14 cellular contexts compared by ENCODE assay signal in the genomic region with DNA sequence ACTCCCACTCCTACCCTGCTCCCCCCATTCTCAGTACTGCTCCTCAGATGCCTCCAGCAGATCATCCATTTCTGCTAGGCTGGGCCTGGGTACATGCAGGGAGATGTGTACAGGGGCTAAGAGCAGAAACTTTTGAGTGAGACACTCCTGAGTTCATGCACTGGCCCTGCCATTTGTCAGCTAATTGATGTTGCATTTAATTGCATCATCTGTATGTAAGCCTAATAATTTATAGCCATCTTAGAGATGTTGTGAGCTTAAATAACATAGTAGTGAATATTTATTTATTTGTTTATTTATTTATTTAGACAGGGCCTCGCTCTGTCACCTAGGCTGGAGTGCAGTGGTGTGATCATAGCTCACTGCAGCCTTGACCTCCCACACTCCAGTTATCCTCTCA. TPM values are rescaled to one million over a fixed set of nuclear protein-coding genes. Genes with fewer than 3 reads are reported as not detected.
A peak's percentile ranks its signal among the peaks of the same experiment; 100 is the strongest.
DNase-seq lines count a peak whose midpoint lies in the region; ATAC-seq, FAIRE-seq and TF ChIP-seq lines count a peak whose summit lies in the region.
"Had no signal": no experiment of that assay in that cellular context is flagged by ENCODE, and none has a peak within 500 bp of the region (broad histone marks: within the 10 kb centered on the region; RNA-seq: fewer than 3 reads in every experiment).

No MANE protein-coding gene starts in this region.

- no peak for FAIRE-seq in H54 (lab: Jason Lieb, UNC)
- FAIRE-seq: D721Med, frontal cortex had no signal

- H3K4me3 ChIP-seq in HEK293 (ENCODE audit: low read depth, low read length), result no peak overlapping the region
- H3K4me3 ChIP-seq: left ventricle myocardium inferior, stomach had no signal

- DNase-seq in activated CD8-positive, alpha-beta memory T cell treated with anti-CD3 and anti-CD28 coated beads, Interleukin-2, amount 10 ng/mL, durations not matched to agents 7 days and 5 days, result peak; percentile 41
- no peak for DNase-seq in activated CD8-positive, alpha-beta memory T cell treated with anti-CD3 and anti-CD28 coated beads, Interleukin-2, amount 50 U/mL, for 4 hours
- no peak for DNase-seq in activated CD4-positive, alpha-beta memory T cell treated with anti-CD3 and anti-CD28 coated beads, Interleukin-2, amount 10 ng/mL, durations not matched to agents 7 days and 5 days
- DNase-seq in natural killer cell (no peak), NCI-H1694 treated with DMSO at 0.1 percent for 48 hours (lab: John Stamatoyannopoulos, UW) (no peak), H54 (ENCODE audit: insufficient read length, low spot score) (no peak), NCI-H82 (lab: John Stamatoyannopoulos, UW) (no peak)
- DNase-seq: left ventricle myocardium inferior, NCI-H1105, NCI-H226, stomach had no signal

- POLR2A ChIA-PET in HEK293 (lab: Yijun Ruan, JAX), result no interaction called here
- POLR2A ChIA-PET in activated CD4-positive, alpha-beta memory T cell treated with anti-CD3 and anti-CD28 coated beads, Interleukin-2, amount 10 ng/mL, durations not matched to agents 7 days and 5 days (lab: Charles Lee), result interaction anchor here (2.1 to 15.1 kb wide), 3 partner anchors 8 to 22 kb away, joined by 4 to 205 read pairs (median 78); partner anchors contain the start of gene CASP8

- CTCF ChIA-PET in activated CD8-positive, alpha-beta memory T cell treated with anti-CD3 and anti-CD28 coated beads, Interleukin-2, amount 10 ng/mL, durations not matched to agents 7 days and 5 days (lab: Charles Lee), result interaction anchor here (2.0 kb wide), 1 partner anchor 19 kb away, joined by 9 read pairs; no protein-coding TSS in a partner anchor
- CTCF ChIA-PET in HEK293 (lab: Yijun Ruan, JAX), result interaction anchor here (1.3 kb wide), 1 partner anchor 19 kb away, joined by 5 read pairs; no protein-coding TSS in a partner anchor
- CTCF ChIA-PET in activated CD4-positive, alpha-beta memory T cell treated with anti-CD3 and anti-CD28 coated beads, Interleukin-2, amount 10 ng/mL, durations not matched to agents 7 days and 5 days (lab: Charles Lee), result interaction anchor here (3.1 to 5.8 kb wide), 2 partner anchors 7 to 23 kb away, joined by 17 to 32 read pairs; no protein-coding TSS in a partner anchor

- H3K4me3 Mint-ChIP-seq in activated CD8-positive, alpha-beta memory T cell treated with anti-CD3 and anti-CD28 coated beads, Interleukin-2, amount 10 ng/mL, durations not matched to agents 7 days and 5 days, result no peak overlapping the region
- no peak overlapping the region for H3K4me3 Mint-ChIP-seq in activated CD4-positive, alpha-beta memory T cell treated with anti-CD3 and anti-CD28 coated beads, Interleukin-2, amount 10 ng/mL, durations not matched to agents 7 days and 5 days
- H3K4me3 Mint-ChIP-seq in natural killer cell, result no peak overlapping the region

- no peak for ATAC-seq in activated CD8-positive, alpha-beta memory T cell treated with anti-CD3 and anti-CD28 coated beads, Interleukin-2, amount 10 ng/mL, durations not matched to agents 7 days and 5 days
- no peak for ATAC-seq in natural killer cell

- no peaks in the 10 kb centered on the region for H3K36me3 ChIP-seq in HEK293 (ENCODE audit: control insufficient read depth in 2 of 2, insufficient read depth in 1 of 2, low read length in 2 of 2)
- H3K36me3 ChIP-seq: left ventricle myocardium inferior, stomach had no signal

- no peak overlapping the region for H3K27ac ChIP-seq in HEK293 (ENCODE audit: extremely low read depth, low read depth, low read length)
- H3K27ac ChIP-seq: left ventricle myocardium inferior had no signal

- no peak for TF ChIP-seq POLR2A in H54 (IDR thresholded peaks at IDR 0.05; ENCODE audit: low read depth, low read length)

- H3K4me1 Mint-ChIP-seq in activated CD8-positive, alpha-beta memory T cell treated with anti-CD3 and anti-CD28 coated beads, Interleukin-2, amount 10 ng/mL, durations not matched to agents 7 days and 5 days, result peaks cover 76% of the 10 kb centered on the region
- H3K4me1 Mint-ChIP-seq in activated CD4-positive, alpha-beta memory T cell treated with anti-CD3 and anti-CD28 coated beads, Interleukin-2, amount 10 ng/mL, durations not matched to agents 7 days and 5 days, result peaks cover 87% of the 10 kb centered on the region
- peaks cover 65 to 77% of the 10 kb centered on the region in 2 donors for H3K4me1 Mint-ChIP-seq in natural killer cell

- H3K27me3 Mint-ChIP-seq in activated CD8-positive, alpha-beta memory T cell treated with anti-CD3 and anti-CD28 coated beads, Interleukin-2, amount 10 ng/mL, durations not matched to agents 7 days and 5 days, result no peaks in the 10 kb centered on the region
- no peaks in the 10 kb centered on the region for H3K27me3 Mint-ChIP-seq in activated CD4-positive, alpha-beta memory T cell treated with anti-CD3 and anti-CD28 coated beads, Interleukin-2, amount 10 ng/mL, durations not matched to agents 7 days and 5 days
- no peaks in the 10 kb centered on the region for H3K27me3 Mint-ChIP-seq in natural killer cell (ENCODE audit: low read depth in 2 of 2)

- peaks cover 45% of the 10 kb centered on the region for H3K36me3 Mint-ChIP-seq in activated CD8-positive, alpha-beta memory T cell treated with anti-CD3 and anti-CD28 coated beads, Interleukin-2, amount 10 ng/mL, durations not matched to agents 7 days and 5 days
- H3K36me3 Mint-ChIP-seq in activated CD4-positive, alpha-beta memory T cell treated with anti-CD3 and anti-CD28 coated beads, Interleukin-2, amount 10 ng/mL, durations not matched to agents 7 days and 5 days (ENCODE audit: low read depth), result peaks cover 50% of the 10 kb centered on the region
- H3K36me3 Mint-ChIP-seq in natural killer cell, result no peaks in the 10 kb centered on the region

- intact Hi-C loops in natural killer cell (cut with micrococcal nuclease), result loop anchor here (5.0 kb wide), 1 partner anchor 368 kb away; the partner anchor contains the start of genes NIF3L1 and PPIL3

- peak overlapping the region; percentile 98 for H3K27ac Mint-ChIP-seq in activated CD8-positive, alpha-beta memory T cell treated with anti-CD3 and anti-CD28 coated beads, Interleukin-2, amount 10 ng/mL, durations not matched to agents 7 days and 5 days
- peak overlapping the region; percentile 98 for H3K27ac Mint-ChIP-seq in activated CD4-positive, alpha-beta memory T cell treated with anti-CD3 and anti-CD28 coated beads, Interleukin-2, amount 10 ng/mL, durations not matched to agents 7 days and 5 days
- peak overlapping the region; percentile 89 to 100 for H3K27ac Mint-ChIP-seq in natural killer cell

- H3K9me3 Mint-ChIP-seq in activated CD8-positive, alpha-beta memory T cell treated with anti-CD3 and anti-CD28 coated beads, Interleukin-2, amount 10 ng/mL, durations not matched to agents 7 days and 5 days (ENCODE audit: low read depth), result peaks cover 6% of the 10 kb centered on the region
- H3K9me3 Mint-ChIP-seq in activated CD4-positive, alpha-beta memory T cell treated with anti-CD3 and anti-CD28 coated beads, Interleukin-2, amount 10 ng/mL, durations not matched to agents 7 days and 5 days, result peaks cover 8% of the 10 kb centered on the region
- H3K9me3 Mint-ChIP-seq in natural killer cell, result no peaks in the 10 kb centered on the region

- TF ChIP-seq CTCF in HEK293 (tag by site-specific recombination; IDR thresholded peaks at IDR 0.05) (no peak), natural killer cell (IDR thresholded peaks at IDR 0.05) (no peak)

- H3K4me1 ChIP-seq in HEK293 (ENCODE audit: control insufficient read depth, insufficient read depth, low read length), result no peaks in the 10 kb centered on the region

- H3K9me3 ChIP-seq in HEK293 (ENCODE audit: control insufficient read depth, insufficient read depth, low read depth, low read length), result no peaks in the 10 kb centered on the region
- H3K9me3 ChIP-seq: left ventricle myocardium inferior, stomach had no signal

TF ChIP-seq in HEK293, 187 proteins besides CTCF, POLR2A, EP300 and RAD21:
- no peak for TF ChIP-seq ZNF16 (tag by site-specific recombination; IDR thresholded peaks at IDR 0.05; ENCODE audit: low read depth)
- no peak for TF ChIP-seq ZFP3 (tag by site-specific recombination; IDR thresholded peaks at IDR 0.05; ENCODE audit: low read depth)
- TF ChIP-seq FEZF1 (tag by site-specific recombination; IDR thresholded peaks at IDR 0.05), result 0 out of 2 replicates have a peak, but pooled peaks have one; percentile 22
- no peak for TF ChIP-seq ZNF513 (tag by site-specific recombination; IDR thresholded peaks at IDR 0.05)
TF ChIP-seq in HEK293: peak in this region for 1.

RNA-seq across cellular contexts. Expression of gene CASP8, which starts 4.9 kb away (rescaled TPM):
- 10 to 100 TPM; 77.3 to 90.0 TPM for total RNA-seq in activated CD8-positive, alpha-beta memory T cell treated with anti-CD3 and anti-CD28 coated beads, Interleukin-2, amount 10 ng/mL, durations not matched to agents 7 days and 5 days
- 100 to 1,000 TPM in 1 of 2 experiments, 10 to 100 TPM in 1; 99.8 to 102 TPM for total RNA-seq in activated CD4-positive, alpha-beta memory T cell treated with anti-CD3 and anti-CD28 coated beads, Interleukin-2, amount 10 ng/mL, durations not matched to agents 7 days and 5 days
- total RNA-seq in natural killer cell, result 100 to 1,000 TPM; 218 to 404 (median 347) TPM
